ENCODE assay signal across 8 cellular contexts in the genomic region with DNA sequence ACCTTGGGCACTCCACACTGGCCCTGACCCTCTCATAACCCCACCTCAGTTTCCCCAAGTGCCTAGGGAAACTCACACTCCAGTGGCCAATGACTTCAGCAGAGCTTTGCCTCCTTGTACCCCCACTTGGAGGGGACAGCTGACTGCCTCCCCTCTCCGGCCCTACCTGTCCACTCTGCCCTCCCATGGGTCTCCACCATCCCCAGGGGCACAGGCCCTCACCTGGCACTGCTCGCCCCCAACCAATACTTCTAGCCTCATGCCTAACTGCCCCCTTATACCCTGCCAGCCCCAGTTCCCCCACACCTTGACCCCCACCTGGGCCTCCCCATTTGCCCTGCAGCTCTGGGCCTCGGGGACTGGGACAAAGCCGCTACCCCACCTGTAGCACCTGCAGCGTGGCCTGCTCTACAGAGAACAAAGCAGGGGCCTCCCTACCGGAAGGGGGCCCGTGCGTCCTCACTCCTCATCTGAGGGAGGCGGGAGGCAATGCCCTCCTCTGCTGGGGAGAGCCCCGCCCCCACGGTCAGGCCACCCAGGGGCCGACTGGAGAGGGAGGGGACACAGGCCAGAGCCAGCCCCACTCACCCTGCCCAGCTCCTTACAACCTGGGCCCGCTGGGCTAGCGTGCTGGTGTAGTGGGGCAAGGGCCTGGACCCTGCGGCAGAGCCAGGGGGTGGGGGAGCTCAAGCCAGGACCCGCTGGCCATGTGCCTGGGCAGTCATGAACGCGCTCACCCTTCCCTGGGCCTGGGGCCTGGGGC. TPM values are rescaled to one million over a fixed set of nuclear protein-coding genes. Genes with fewer than 3 reads are reported as not detected.
DNase-seq lines count a peak whose midpoint lies in the region; ATAC-seq and TF ChIP-seq lines count a peak whose summit lies in the region.
"Had no signal": no experiment of that assay in that cellular context is flagged by ENCODE, and none has a peak within 500 bp of the region (broad histone marks: within the 10 kb centered on the region; RNA-seq: fewer than 3 reads in every experiment).

No MANE protein-coding gene starts in this region.

- no peaks in the 10 kb centered on the region for H3K36me3 ChIP-seq in Karpas-422 (ENCODE audit: insufficient read depth, low read length)

- H3K9me2 ChIP-seq in Karpas-422 (replicated peaks; ENCODE audit: insufficient read depth, low read length), result no peaks in the 10 kb centered on the region

- peaks cover 24% of the 10 kb centered on the region; the same call in 1 of the 2 replicates for H4K20me1 ChIP-seq in Karpas-422 (ENCODE audit: insufficient read depth, low read depth, low read length)

- H3K36me3 Mint-ChIP-seq in brain, result no peaks in the 10 kb centered on the region
- H3K36me3 Mint-ChIP-seq in nephron progenitor cell (ENCODE audit: low read depth), result no peaks in the 10 kb centered on the region
- no peaks in the 10 kb centered on the region for H3K36me3 Mint-ChIP-seq in activated T-cell treated with anti-CD3 and anti-CD28 coated beads, Interleukin-2, amount 50 U/mL, for 4 hours (ENCODE audit: insufficient read depth)
- H3K36me3 Mint-ChIP-seq: naive thymus-derived CD4-positive, alpha-beta T cell had no signal

- peak; percentile 21 for DNase-seq in DMS153 (lab: John Stamatoyannopoulos, UW)
- peak; percentile 52 for DNase-seq in nephron progenitor cell
- no peak for DNase-seq in Karpas-422
- DNase-seq in activated T-cell treated with anti-CD3 and anti-CD28 coated beads, Interleukin-2, amount 50 U/mL, for 4 hours, result no peak
- DNase-seq: NCI-H526 treated with DMSO at 0.1 percent for 48 hours had no signal

- no peak overlapping the region for H3K4me2 ChIP-seq in Karpas-422 (ENCODE audit: low read depth, low read length, poor library complexity, severe bottlenecking)

- H3K27ac Mint-ChIP-seq in brain, result peak overlapping the region in 4 of 5 experiments; percentile 31 to 82 (median 57)
- H3K27ac Mint-ChIP-seq in nephron progenitor cell, result no peak overlapping the region
- H3K27ac Mint-ChIP-seq: naive thymus-derived CD4-positive, alpha-beta T cell had no signal

- peaks cover 2% of the 10 kb centered on the region for H3K4me1 ChIP-seq in Karpas-422 (ENCODE audit: low read length)

- H3K27me3 Mint-ChIP-seq in brain, result no peaks in the 10 kb centered on the region
- no peaks in the 10 kb centered on the region for H3K27me3 Mint-ChIP-seq in nephron progenitor cell (ENCODE audit: low read depth, poor library complexity)
- H3K27me3 Mint-ChIP-seq in activated T-cell treated with anti-CD3 and anti-CD28 coated beads, Interleukin-2, amount 50 U/mL, for 4 hours (ENCODE audit: low read depth), result peaks cover 18% of the 10 kb centered on the region

- H3K4me3 ChIP-seq in Karpas-422 (ENCODE audit: low read length), result no peak overlapping the region

- H3K4me1 Mint-ChIP-seq in brain, result peaks cover 48% of the 10 kb centered on the region
- peaks cover 62% of the 10 kb centered on the region for H3K4me1 Mint-ChIP-seq in nephron progenitor cell
- H3K4me1 Mint-ChIP-seq in activated T-cell treated with anti-CD3 and anti-CD28 coated beads, Interleukin-2, amount 50 U/mL, for 4 hours (ENCODE audit: low read depth), result no peaks in the 10 kb centered on the region
- H3K4me1 Mint-ChIP-seq: naive thymus-derived CD4-positive, alpha-beta T cell had no signal

- no peaks in the 10 kb centered on the region for H3K9me3 ChIP-seq in Karpas-422 (ENCODE audit: low read length)

- H3K9ac ChIP-seq in Karpas-422 (ENCODE audit: low read length), result no peak overlapping the region

- peak overlapping the region in 1 of 5 experiments; percentile 45 for H3K4me3 Mint-ChIP-seq in brain
- H3K4me3 Mint-ChIP-seq in nephron progenitor cell, result no peak overlapping the region
- no peak overlapping the region for H3K4me3 Mint-ChIP-seq in activated T-cell treated with anti-CD3 and anti-CD28 coated beads, Interleukin-2, amount 50 U/mL, for 4 hours

- ATAC-seq in activated T-cell treated with anti-CD3 and anti-CD28 coated beads, Interleukin-2, amount 50 U/mL, for 4 hours, result no peak
- no peak for ATAC-seq in GM18909 (IDR thresholded peaks at IDR 0.05; ENCODE audit: poor library complexity, unreplicated experiment)
- ATAC-seq: naive thymus-derived CD4-positive, alpha-beta T cell had no signal

- H3K27ac ChIP-seq in Karpas-422 (ENCODE audit: low read length), result no peak overlapping the region

- H3K79me2 ChIP-seq in Karpas-422 (ENCODE audit: low read length), result no peaks in the 10 kb centered on the region

- no peaks in the 10 kb centered on the region for H3K27me3 ChIP-seq in Karpas-422 (ENCODE audit: low read length)

- H3K9me3 Mint-ChIP-seq in brain, result no peaks in the 10 kb centered on the region
- no peaks in the 10 kb centered on the region for H3K9me3 Mint-ChIP-seq in nephron progenitor cell
- no peaks in the 10 kb centered on the region for H3K9me3 Mint-ChIP-seq in activated T-cell treated with anti-CD3 and anti-CD28 coated beads, Interleukin-2, amount 50 U/mL, for 4 hours
- H3K9me3 Mint-ChIP-seq: naive thymus-derived CD4-positive, alpha-beta T cell had no signal

- TF ChIP-seq CTCF in brain (conservative IDR thresholded peaks at IDR 0.05), result no peak
- TF ChIP-seq CTCF in nephron progenitor cell (IDR thresholded peaks at IDR 0.05), result no peak

- H2AFZ ChIP-seq in Karpas-422 (ENCODE audit: low read length), result no peak overlapping the region

RNA-seq across cellular contexts. Expression of gene LAMA5, which starts 8.2 kb away (rescaled TPM):
- polyA plus RNA-seq in brain (ENCODE audit: insufficient read depth, low read depth, low replicate concordance), result 17.5 TPM
- 3.2 and 17.5 TPM in 2 replicates for total RNA-seq in Karpas-422 (2014; rRNA removed; shearing (Covaris generic); ENCODE audit: low replicate concordance)
- 1 to 10 TPM in 1 of 3 donors, under 1 TPM in 2; 0.82 to 1.0 (median 0.84) TPM for total RNA-seq in activated T-cell treated with anti-CD3 and anti-CD28 coated beads, Interleukin-2, amount 50 U/mL, for 4 hours
- polyA plus RNA-seq: naive thymus-derived CD4-positive, alpha-beta T cell had no signal

RNA-seq across cellular contexts. Expression of gene RPS21, which starts 28.0 kb away (rescaled TPM):
- 5,928 TPM for polyA plus RNA-seq in brain (ENCODE audit: insufficient read depth, low read depth, low replicate concordance)
- 1,523 and 2,619 TPM in 2 replicates for total RNA-seq in Karpas-422 (2014; rRNA removed; shearing (Covaris generic); ENCODE audit: low replicate concordance)
- total RNA-seq in activated T-cell treated with anti-CD3 and anti-CD28 coated beads, Interleukin-2, amount 50 U/mL, for 4 hours, result 1,000 to 10,000 TPM; 2,653 to 2,730 (median 2,725) TPM

RNA-seq across cellular contexts. Expression of gene CABLES2, which starts 48.2 kb away (rescaled TPM):
- 12.0 TPM for polyA plus RNA-seq in brain (ENCODE audit: insufficient read depth, low read depth, low replicate concordance)
- 7.2 and 7.6 TPM in 2 replicates for total RNA-seq in Karpas-422 (2014; rRNA removed; shearing (Covaris generic); ENCODE audit: low replicate concordance)
- 1 to 10 TPM; 6.1 to 7.9 (median 6.9) TPM for total RNA-seq in activated T-cell treated with anti-CD3 and anti-CD28 coated beads, Interleukin-2, amount 50 U/mL, for 4 hours

RNA-seq across cellular contexts. Expression of gene ADRM1, which starts 56.1 kb away (rescaled TPM):
- 170 TPM for polyA plus RNA-seq in brain (ENCODE audit: insufficient read depth, low read depth, low replicate concordance)
- 53.5 and 109 TPM in 2 replicates for total RNA-seq in Karpas-422 (2014; rRNA removed; shearing (Covaris generic); ENCODE audit: low replicate concordance)
- 100 to 1,000 TPM; 259 to 285 (median 274) TPM for total RNA-seq in activated T-cell treated with anti-CD3 and anti-CD28 coated beads, Interleukin-2, amount 50 U/mL, for 4 hours

Comparison
In these comparisons a context has a peak if more than half of its experiments do, and no peak if none do; other contexts are left out.
1. DNase-seq: peak in DMS153 (single experiment) and nephron progenitor cell (single experiment); none in Karpas-422 (single experiment) and activated T-cell treated with anti-CD3 and anti-CD28 coated beads, Interleukin-2, amount 50 U/mL, for 4 hours (single experiment).